In the genomic region with DNA sequence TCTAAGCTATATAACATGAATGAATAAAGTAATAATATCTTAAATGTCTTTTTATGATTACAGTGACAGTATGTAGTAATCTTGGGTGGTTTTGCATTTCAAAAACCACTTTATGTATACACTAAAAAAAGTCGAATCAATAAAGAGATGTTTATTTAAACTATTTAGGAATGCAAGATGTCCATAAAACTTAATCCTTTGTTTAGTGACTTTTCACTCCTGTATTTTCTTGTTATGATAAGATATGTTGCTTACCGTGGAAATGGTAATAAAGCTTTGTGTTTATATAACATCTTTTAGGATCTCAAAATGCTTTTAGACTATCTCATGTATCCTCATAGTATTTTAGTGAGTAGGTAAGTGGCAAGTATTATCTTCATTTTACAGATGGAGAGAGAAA, we compare ENCODE assay signal across 27 cellular contexts. TPM values are rescaled to one million over a fixed set of nuclear protein-coding genes. Genes with fewer than 3 reads are reported as not detected.
A peak's percentile ranks its signal among the peaks of the same experiment; 100 is the strongest.
DNase-seq lines count a peak whose midpoint lies in the region; FAIRE-seq and TF ChIP-seq lines count a peak whose summit lies in the region.
"Had no signal": no experiment of that assay in that cellular context is flagged by ENCODE, and none has a peak within 500 bp of the region (broad histone marks: within the 10 kb centered on the region; RNA-seq: fewer than 3 reads in every experiment).

No MANE protein-coding gene starts in this region.

- TF ChIP-seq CTCF in HEK293 (tag by site-specific recombination; IDR thresholded peaks at IDR 0.05) (no peak), LNCaP clone FGC (IDR thresholded peaks at IDR 0.05; ENCODE audit: control insufficient read depth, extremely low read depth, insufficient read depth) (no peak), kidney (IDR thresholded peaks at IDR 0.05; ENCODE audit: borderline replicate concordance, extremely low read depth, insufficient read depth) (no peak)

- intact Hi-C loops in kidney (cut with DNase I): no loop called here

- CTCF ChIA-PET in HEK293 (lab: Yijun Ruan, JAX): no interaction called here

- H3K4me1 ChIP-seq in HEK293 (ENCODE audit: control insufficient read depth, insufficient read depth, low read length) (peaks cover 7% of the 10 kb centered on the region), kidney (ENCODE audit: control insufficient read depth in 1 of 2, insufficient read depth in 1 of 2, low read depth in 1 of 2, low read length in 2 of 2) (no peaks in the 10 kb centered on the region)
- H3K4me1 ChIP-seq: BE2C, BLaER1 had no signal

- H3K27ac ChIP-seq in HEK293 (ENCODE audit: extremely low read depth, low read depth, low read length) (no peak overlapping the region), kidney (ENCODE audit: low read depth in 2 of 2, low read length in 2 of 2) (no peak overlapping the region)
- H3K27ac ChIP-seq: BLaER1 had no signal

- H3K9me3 ChIP-seq in HEK293 (ENCODE audit: control insufficient read depth, insufficient read depth, low read depth, low read length) (no peaks in the 10 kb centered on the region), kidney (ENCODE audit: control insufficient read depth in 1 of 2, low read length in 2 of 2) (no peaks in the 10 kb centered on the region)
- H3K9me3 ChIP-seq: BE2C, BLaER1 had no signal

- H3K4me3 ChIP-seq in HEK293 (ENCODE audit: low read depth, low read length): no peak overlapping the region
- no peak overlapping the region for H3K4me3 ChIP-seq in LNCaP clone FGC (ENCODE audit: low read depth, low read length)
- no peak overlapping the region for H3K4me3 ChIP-seq in kidney (ENCODE audit: low read length in 2 of 2)
- H3K4me3 ChIP-seq: BLaER1 had no signal

- FAIRE-seq in endometrium (lab: Jason Lieb, UNC) (peak; percentile 29), kidney (lab: Jason Lieb, UNC) (peak; percentile 29)
- FAIRE-seq: A204.1, GM12891, GM19239 had no signal

- H3K9ac ChIP-seq in kidney (ENCODE audit: low read length in 2 of 2): no peak overlapping the region
- H3K9ac ChIP-seq: BLaER1 had no signal

- H3K36me3 ChIP-seq in HEK293 (ENCODE audit: control insufficient read depth in 2 of 2, insufficient read depth in 1 of 2, low read length in 2 of 2): peaks cover 0 to 5% of the 10 kb centered on the region in 2 experiments; a peak in 1 of 3 replicates
- no peaks in the 10 kb centered on the region for H3K36me3 ChIP-seq in kidney (ENCODE audit: control insufficient read depth in 1 of 2, insufficient read depth in 2 of 2, low read length in 2 of 2)
- H3K36me3 ChIP-seq: BE2C had no signal

- peak; percentile 26 for DNase-seq in LNCaP clone FGC (ENCODE audit: low read depth)
- no peak for DNase-seq in kidney
- DNase-seq in stimulated activated CD4-positive, alpha-beta T cell treated with anti-CD3 and anti-CD28 coated beads, Interleukin-4, amount 100 ng/mL, for 24 hours: no peak
- no peak for DNase-seq in NCI-H446 (lab: John Stamatoyannopoulos, UW)
- no peak for DNase-seq in cerebellar nuclear complex (lab: John Stamatoyannopoulos, UW)
- no peak for DNase-seq in NCI-H1930 (lab: John Stamatoyannopoulos, UW)
- DNase-seq: 8988T; ACHN; BE2C; C1 segment of cervical spinal cord; CD4-positive, alpha-beta memory T cell; CD4-positive, CD25-positive, alpha-beta regulatory T cell; CD8-positive, alpha-beta memory T cell; COR-L47; DMS 273 treated with DMSO at 0.1 percent for 48 hours; DMS153; DMS53; DMS79; DND-41; EL; GF-D8 had no signal

- POLR2A ChIA-PET in HEK293 (lab: Yijun Ruan, JAX): interaction anchor here (0.7 kb wide), 1 partner anchor 278 kb away, joined by 4 read pairs; no protein-coding TSS in a partner anchor

TF ChIP-seq in HEK293, 187 proteins besides CTCF, POLR2A, EP300 and RAD21 (continues in another document):
- TF ChIP-seq ZNF426 (tag by site-specific recombination; IDR thresholded peaks at IDR 0.05): peak; percentile 9; the same call in 1 of the 2 replicates
- no peak for TF ChIP-seq ZNF2 (tag by site-specific recombination; IDR thresholded peaks at IDR 0.05)
- TF ChIP-seq WT1 (tag by site-specific recombination; IDR thresholded peaks at IDR 0.05): peak; percentile 99
- TF ChIP-seq BCL11A (tag by site-specific recombination; IDR thresholded peaks at IDR 0.05; ENCODE audit: low read depth): peak; percentile 91
- TF ChIP-seq, protein P1, sequence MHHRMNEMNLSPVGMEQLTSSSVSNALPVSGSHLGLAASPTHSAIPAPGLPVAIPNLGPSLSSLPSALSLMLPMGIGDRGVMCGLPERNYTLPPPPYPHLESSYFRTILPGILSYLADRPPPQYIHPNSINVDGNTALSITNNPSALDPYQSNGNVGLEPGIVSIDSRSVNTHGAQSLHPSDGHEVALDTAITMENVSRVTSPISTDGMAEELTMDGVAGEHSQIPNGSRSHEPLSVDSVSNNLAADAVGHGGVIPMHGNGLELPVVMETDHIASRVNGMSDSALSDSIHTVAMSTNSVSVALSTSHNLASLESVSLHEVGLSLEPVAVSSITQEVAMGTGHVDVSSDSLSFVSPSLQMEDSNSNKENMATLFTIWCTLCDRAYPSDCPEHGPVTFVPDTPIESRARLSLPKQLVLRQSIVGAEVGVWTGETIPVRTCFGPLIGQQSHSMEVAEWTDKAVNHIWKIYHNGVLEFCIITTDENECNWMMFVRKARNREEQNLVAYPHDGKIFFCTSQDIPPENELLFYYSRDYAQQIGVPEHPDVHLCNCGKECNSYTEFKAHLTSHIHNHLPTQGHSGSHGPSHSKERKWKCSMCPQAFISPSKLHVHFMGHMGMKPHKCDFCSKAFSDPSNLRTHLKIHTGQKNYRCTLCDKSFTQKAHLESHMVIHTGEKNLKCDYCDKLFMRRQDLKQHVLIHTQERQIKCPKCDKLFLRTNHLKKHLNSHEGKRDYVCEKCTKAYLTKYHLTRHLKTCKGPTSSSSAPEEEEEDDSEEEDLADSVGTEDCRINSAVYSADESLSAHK (tag by site-specific recombination; IDR thresholded peaks at IDR 0.05): peak; percentile 67; the same call in 1 of the 2 replicates
- no peak for TF ChIP-seq ZBTB17 (tag by site-specific recombination; IDR thresholded peaks at IDR 0.05)
- 0 out of 2 replicates have a peak, but pooled peaks have one; percentile 24 for TF ChIP-seq ZNF629 (tag by site-specific recombination; IDR thresholded peaks at IDR 0.05)
- TF ChIP-seq TCF7L2 (IDR thresholded peaks at IDR 0.05; ENCODE audit: borderline replicate concordance, low read depth, low read length): peak; percentile 86
- no peak for TF ChIP-seq ZNF791 (tag by site-specific recombination; IDR thresholded peaks at IDR 0.05)
- TF ChIP-seq EGR2 (tag by site-specific recombination; IDR thresholded peaks at IDR 0.05; ENCODE audit: low read depth): no peak
- TF ChIP-seq ZNF174 (tag by site-specific recombination; IDR thresholded peaks at IDR 0.05): no peak
- peak; percentile 66 for TF ChIP-seq ZNF610 (tag by site-specific recombination; IDR thresholded peaks at IDR 0.05; ENCODE audit: borderline replicate concordance)
- TF ChIP-seq SP3 (tag by site-specific recombination; IDR thresholded peaks at IDR 0.05): no peak
- TF ChIP-seq ZNF302 (tag by site-specific recombination; IDR thresholded peaks at IDR 0.05; ENCODE audit: low read depth): peak; percentile 45; the same call in 1 of the 2 replicates
- peak; percentile 88 for TF ChIP-seq IKZF3 (tag by site-specific recombination; IDR thresholded peaks at IDR 0.05)
- no peak for TF ChIP-seq ZNF76 (tag by site-specific recombination; IDR thresholded peaks at IDR 0.05; ENCODE audit: borderline replicate concordance, low read depth)
- TF ChIP-seq ZNF239 (tag by site-specific recombination; IDR thresholded peaks at IDR 0.05): peak; percentile 68; the same call in 1 of the 2 replicates
- TF ChIP-seq FEZF1 (tag by site-specific recombination; IDR thresholded peaks at IDR 0.05): peak; percentile 93
- TF ChIP-seq ZNF777 (tag by site-specific recombination; IDR thresholded peaks at IDR 0.05; ENCODE audit: borderline replicate concordance): no peak
- TF ChIP-seq, protein P2, sequence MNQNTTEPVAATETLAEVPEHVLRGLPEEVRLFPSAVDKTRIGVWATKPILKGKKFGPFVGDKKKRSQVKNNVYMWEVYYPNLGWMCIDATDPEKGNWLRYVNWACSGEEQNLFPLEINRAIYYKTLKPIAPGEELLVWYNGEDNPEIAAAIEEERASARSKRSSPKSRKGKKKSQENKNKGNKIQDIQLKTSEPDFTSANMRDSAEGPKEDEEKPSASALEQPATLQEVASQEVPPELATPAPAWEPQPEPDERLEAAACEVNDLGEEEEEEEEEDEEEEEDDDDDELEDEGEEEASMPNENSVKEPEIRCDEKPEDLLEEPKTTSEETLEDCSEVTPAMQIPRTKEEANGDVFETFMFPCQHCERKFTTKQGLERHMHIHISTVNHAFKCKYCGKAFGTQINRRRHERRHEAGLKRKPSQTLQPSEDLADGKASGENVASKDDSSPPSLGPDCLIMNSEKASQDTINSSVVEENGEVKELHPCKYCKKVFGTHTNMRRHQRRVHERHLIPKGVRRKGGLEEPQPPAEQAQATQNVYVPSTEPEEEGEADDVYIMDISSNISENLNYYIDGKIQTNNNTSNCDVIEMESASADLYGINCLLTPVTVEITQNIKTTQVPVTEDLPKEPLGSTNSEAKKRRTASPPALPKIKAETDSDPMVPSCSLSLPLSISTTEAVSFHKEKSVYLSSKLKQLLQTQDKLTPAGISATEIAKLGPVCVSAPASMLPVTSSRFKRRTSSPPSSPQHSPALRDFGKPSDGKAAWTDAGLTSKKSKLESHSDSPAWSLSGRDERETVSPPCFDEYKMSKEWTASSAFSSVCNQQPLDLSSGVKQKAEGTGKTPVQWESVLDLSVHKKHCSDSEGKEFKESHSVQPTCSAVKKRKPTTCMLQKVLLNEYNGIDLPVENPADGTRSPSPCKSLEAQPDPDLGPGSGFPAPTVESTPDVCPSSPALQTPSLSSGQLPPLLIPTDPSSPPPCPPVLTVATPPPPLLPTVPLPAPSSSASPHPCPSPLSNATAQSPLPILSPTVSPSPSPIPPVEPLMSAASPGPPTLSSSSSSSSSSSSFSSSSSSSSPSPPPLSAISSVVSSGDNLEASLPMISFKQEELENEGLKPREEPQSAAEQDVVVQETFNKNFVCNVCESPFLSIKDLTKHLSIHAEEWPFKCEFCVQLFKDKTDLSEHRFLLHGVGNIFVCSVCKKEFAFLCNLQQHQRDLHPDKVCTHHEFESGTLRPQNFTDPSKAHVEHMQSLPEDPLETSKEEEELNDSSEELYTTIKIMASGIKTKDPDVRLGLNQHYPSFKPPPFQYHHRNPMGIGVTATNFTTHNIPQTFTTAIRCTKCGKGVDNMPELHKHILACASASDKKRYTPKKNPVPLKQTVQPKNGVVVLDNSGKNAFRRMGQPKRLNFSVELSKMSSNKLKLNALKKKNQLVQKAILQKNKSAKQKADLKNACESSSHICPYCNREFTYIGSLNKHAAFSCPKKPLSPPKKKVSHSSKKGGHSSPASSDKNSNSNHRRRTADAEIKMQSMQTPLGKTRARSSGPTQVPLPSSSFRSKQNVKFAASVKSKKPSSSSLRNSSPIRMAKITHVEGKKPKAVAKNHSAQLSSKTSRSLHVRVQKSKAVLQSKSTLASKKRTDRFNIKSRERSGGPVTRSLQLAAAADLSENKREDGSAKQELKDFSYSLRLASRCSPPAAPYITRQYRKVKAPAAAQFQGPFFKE (tag by site-specific recombination; IDR thresholded peaks at IDR 0.05; ENCODE audit: borderline replicate concordance): no peak

RNA-seq across cellular contexts. Expression of a gene that starts 48.5 kb away (rescaled TPM):
- total RNA-seq in kidney: 11.2 TPM
- 1.2 TPM for polyA plus RNA-seq in kidney (ENCODE audit: insufficient read depth, low read depth, low replicate concordance)
